In genomic region chr2:238045575-238045974, GRCh38 we compare ENCODE assay signal across 26 cellular contexts. TPM values are rescaled to one million over a fixed set of nuclear protein-coding genes. Genes with fewer than 3 reads are reported as not detected.
A peak's percentile ranks its signal among the peaks of the same experiment; 100 is the strongest.
DNase-seq lines count a peak whose midpoint lies in the region; ATAC-seq, FAIRE-seq and TF ChIP-seq lines count a peak whose summit lies in the region.
"Had no signal": no experiment of that assay in that cellular context is flagged by ENCODE, and none has a peak within 500 bp of the region (broad histone marks: within the 10 kb centered on the region; RNA-seq: fewer than 3 reads in every experiment).

No MANE protein-coding gene starts in this region.

- H3K4me1 Mint-ChIP-seq in natural killer cell (peaks cover 0 to 6% of the 10 kb centered on the region in 2 donors), neural progenitor cell (no peaks in the 10 kb centered on the region)
- peaks cover 0 to 19% of the 10 kb centered on the region in 2 donors for H3K4me1 Mint-ChIP-seq in natural killer cell treated with Interleukin-12 subunit alpha and Interleukin-12 subunit beta and Interleukin-15 and Interleukin-18, amount 100 ng/mL, for 72 hours (ENCODE audit: low read depth in 2 of 2)
- H3K4me1 Mint-ChIP-seq: CD14-positive monocyte had no signal

- no peak overlapping the region for H3K4me3 ChIP-seq in neural progenitor cell
- H3K4me3 ChIP-seq: A549; BLaER1 treated with 17β-estradiol and CSF1 and Interleukin-3, amounts not matched to agents 10 nM and 100 nM; GM12878; HAP-1 had no signal

- TF ChIP-seq CTCF in natural killer cell (IDR thresholded peaks at IDR 0.05) = no peak
- no peak for TF ChIP-seq CTCF in neural progenitor cell (IDR thresholded peaks at IDR 0.05)

- H4K20me1 ChIP-seq in neural progenitor cell (ENCODE audit: low read depth) = no peaks in the 10 kb centered on the region

- H3K9ac ChIP-seq in neural progenitor cell = no peak overlapping the region
- H3K9ac ChIP-seq: BLaER1 treated with 17β-estradiol and CSF1 and Interleukin-3, amounts not matched to agents 10 nM and 100 nM had no signal

- no peaks in the 10 kb centered on the region for H3K27me3 ChIP-seq in neural progenitor cell
- H3K27me3 ChIP-seq: BE2C; BLaER1 treated with 17β-estradiol and CSF1 and Interleukin-3, amounts not matched to agents 10 nM and 100 nM had no signal

- H3K36me3 Mint-ChIP-seq in natural killer cell = no peaks in the 10 kb centered on the region
- peaks cover 21% of the 10 kb centered on the region for H3K36me3 Mint-ChIP-seq in natural killer cell treated with Interleukin-12 subunit alpha and Interleukin-12 subunit beta and Interleukin-15 and Interleukin-18, amount 100 ng/mL, for 72 hours
- peaks cover 31% of the 10 kb centered on the region for H3K36me3 Mint-ChIP-seq in neural progenitor cell

- no peak for ATAC-seq in natural killer cell
- no peak for ATAC-seq in natural killer cell treated with Interleukin-12 subunit alpha and Interleukin-12 subunit beta and Interleukin-15 and Interleukin-18, amount 100 ng/mL, for 72 hours
- ATAC-seq: A549, GM12878 had no signal

- H3K9me3 Mint-ChIP-seq in natural killer cell (no peaks in the 10 kb centered on the region), neural progenitor cell (peaks cover 7% of the 10 kb centered on the region)
- H3K9me3 Mint-ChIP-seq in natural killer cell treated with Interleukin-12 subunit alpha and Interleukin-12 subunit beta and Interleukin-15 and Interleukin-18, amount 100 ng/mL, for 72 hours = peaks cover 3% of the 10 kb centered on the region
- H3K9me3 Mint-ChIP-seq: HFFc6 had no signal

- no peaks in the 10 kb centered on the region for H3F3A ChIP-seq in neural progenitor cell (ENCODE audit: low read depth)

- H3K79me2 ChIP-seq in neural progenitor cell (ENCODE audit: low read depth) = no peaks in the 10 kb centered on the region

- H3K27ac ChIP-seq in neural progenitor cell = no peak overlapping the region
- H3K27ac ChIP-seq: A549; BLaER1 treated with 17β-estradiol and CSF1 and Interleukin-3, amounts not matched to agents 10 nM and 100 nM had no signal

- no peak for FAIRE-seq in HTR-8/SVneo (lab: Jason Lieb, UNC)
- FAIRE-seq: A549, D721Med, G401.6, GM12878, GM18507, H54 had no signal

- H3K27ac Mint-ChIP-seq in natural killer cell (peak overlapping the region; percentile 12 to 59), neural progenitor cell (peak overlapping the region; percentile 27)
- peak overlapping the region in 1 of 2 donors; percentile 77 for H3K27ac Mint-ChIP-seq in natural killer cell treated with Interleukin-12 subunit alpha and Interleukin-12 subunit beta and Interleukin-15 and Interleukin-18, amount 100 ng/mL, for 72 hours
- H3K27ac Mint-ChIP-seq: CD14-positive monocyte; CD4-positive, alpha-beta T cell; CD8-positive, alpha-beta memory T cell; HFFc6 had no signal

- H3K4me2 ChIP-seq in neural progenitor cell = no peak overlapping the region
- H3K4me2 ChIP-seq: A549; BLaER1 treated with 17β-estradiol and CSF1 and Interleukin-3, amounts not matched to agents 10 nM and 100 nM had no signal

- H3K4me1 ChIP-seq in neural progenitor cell = no peaks in the 10 kb centered on the region
- H3K4me1 ChIP-seq: A549; BE2C; BLaER1 treated with 17β-estradiol and CSF1 and Interleukin-3, amounts not matched to agents 10 nM and 100 nM had no signal

- H3K27me3 Mint-ChIP-seq in natural killer cell (ENCODE audit: low read depth in 2 of 2) (no peaks in the 10 kb centered on the region), neural progenitor cell (ENCODE audit: insufficient read depth, low read depth) (no peaks in the 10 kb centered on the region)
- H3K27me3 Mint-ChIP-seq in natural killer cell treated with Interleukin-12 subunit alpha and Interleukin-12 subunit beta and Interleukin-15 and Interleukin-18, amount 100 ng/mL, for 72 hours = no peaks in the 10 kb centered on the region
- H3K27me3 Mint-ChIP-seq: CD4-positive, alpha-beta T cell; CD8-positive, alpha-beta memory T cell had no signal

- no peaks in the 10 kb centered on the region for H3K9me3 ChIP-seq in neural progenitor cell (ENCODE audit: low read depth)
- H3K9me3 ChIP-seq: A549, BE2C, HAP-1 had no signal

- intact Hi-C loops in natural killer cell (cut with micrococcal nuclease) = no loop called here

- H3K4me3 Mint-ChIP-seq in natural killer cell = no peak overlapping the region
- no peak overlapping the region for H3K4me3 Mint-ChIP-seq in natural killer cell treated with Interleukin-12 subunit alpha and Interleukin-12 subunit beta and Interleukin-15 and Interleukin-18, amount 100 ng/mL, for 72 hours
- no peak overlapping the region for H3K4me3 Mint-ChIP-seq in neural progenitor cell
- H3K4me3 Mint-ChIP-seq: CD14-positive monocyte; CD4-positive, alpha-beta T cell; CD8-positive, alpha-beta memory T cell; HFFc6 had no signal

- no peaks in the 10 kb centered on the region for H3K36me3 ChIP-seq in neural progenitor cell
- H3K36me3 ChIP-seq: HAP-1 had no signal

- peak; percentile 18 for DNase-seq in NCI-H2171 treated with DMSO at 0.1 percent for 48 hours (lab: John Stamatoyannopoulos, UW)
- no peak for DNase-seq in NCI-H2171 (lab: John Stamatoyannopoulos, UW)
- no peak for DNase-seq in natural killer cell
- no peak for DNase-seq in natural killer cell treated with Interleukin-12 subunit alpha and Interleukin-12 subunit beta and Interleukin-15 and Interleukin-18, amount 100 ng/mL, for 72 hours (ENCODE audit: low spot score)
- no peak for DNase-seq in neural progenitor cell (ENCODE audit: low spot score)
- DNase-seq in GF-D8 (lab: John Stamatoyannopoulos, UW) = no peak
- no peak for DNase-seq in HTR-8/SVneo (ENCODE audit: insufficient read length, low spot score)
- DNase-seq: 8988T; ACHN; AML-193; BE2C; CD4-positive, alpha-beta T cell; CD8-positive, alpha-beta memory T cell; DMS 273 treated with DMSO at 0.1 percent for 48 hours; DND-41; GOT3; HFFc6 had no signal

- H2AFZ ChIP-seq in neural progenitor cell (replicated peaks) = no peak overlapping the region

RNA-seq across cellular contexts. Expression of gene SCLY, which starts 15.2 kb away (rescaled TPM):
- total RNA-seq in natural killer cell = 10 to 100 TPM; 16.3 to 24.6 (median 20.1) TPM
- 10 to 100 TPM; 46.5 to 99.5 TPM for total RNA-seq in natural killer cell treated with Interleukin-12 subunit alpha and Interleukin-12 subunit beta and Interleukin-15 and Interleukin-18, amount 100 ng/mL, for 72 hours
- total RNA-seq in neural progenitor cell (ENCODE audit: low replicate concordance) = 35.6 and 44.1 TPM in 2 replicates

RNA-seq across cellular contexts. Expression of gene ESPNL, which starts 54.6 kb away (rescaled TPM):
- total RNA-seq in natural killer cell (not detected), neural progenitor cell (ENCODE audit: low replicate concordance) (0.58 and 0.59 TPM in 2 replicates)
- under 1 TPM in 1 of 2 donors, not detected in 1; 0.19 TPM for total RNA-seq in natural killer cell treated with Interleukin-12 subunit alpha and Interleukin-12 subunit beta and Interleukin-15 and Interleukin-18, amount 100 ng/mL, for 72 hours
- total RNA-seq: CD4-positive, alpha-beta T cell; CD8-positive, alpha-beta memory T cell had no signal
